8 cellular contexts compared by ENCODE assay signal in genomic region chr2:112481050-112481527, GRCh38. TPM values are rescaled to one million over a fixed set of nuclear protein-coding genes. Genes with fewer than 3 reads are reported as not detected.
DNase-seq lines count a peak whose midpoint lies in the region; ATAC-seq and TF ChIP-seq lines count a peak whose summit lies in the region.

No MANE protein-coding gene starts in this region.

- H3K27ac ChIP-seq in right lobe of liver, result peak overlapping the region; percentile 48 to 71 (median 68)

- H3K27me3 ChIP-seq in BE2C, result no peaks in the 10 kb centered on the region
- no peaks in the 10 kb centered on the region for H3K27me3 ChIP-seq in right lobe of liver

- TF ChIP-seq CTCF in BE2C (IDR thresholded peaks at IDR 0.05; ENCODE audit: low read depth, low read length) (peak; percentile 61), right lobe of liver (IDR thresholded peaks at IDR 0.05) (peak; percentile 62 to 77 (median 75))

- DNase-seq in BE2C (peak; percentile 81), NCI-H69 (lab: John Stamatoyannopoulos, UW) (peak; percentile 82), dermis blood vessel endothelial cell (peak; percentile 90), right lobe of liver (peak; percentile 86 to 91 (median 88))
- peak; percentile 81 for DNase-seq in activated CD4-positive, alpha-beta T cell treated with anti-CD3 and anti-CD28 coated beads, Interleukin-2, amount 50 U/mL, for 1 hour
- DNase-seq in stimulated activated CD4-positive, alpha-beta T cell treated with anti-CD3 and anti-CD28 coated beads, Interleukin-4, amount 100 ng/mL, for 24 hours, result peak; percentile 87

- H3K4me1 ChIP-seq in BE2C, result no peaks in the 10 kb centered on the region
- H3K4me1 ChIP-seq in right lobe of liver, result peaks cover 0 to 10% (median 0%) of the 10 kb centered on the region in 4 donors

- intact Hi-C loops in right lobe of liver (cut with DNase I), result loop anchor here in 1 of 2 donors (10.0 kb wide), 1 partner anchor 94 kb away; no protein-coding TSS in a partner anchor

- H3K36me3 ChIP-seq in BE2C (peaks cover 7% of the 10 kb centered on the region), right lobe of liver (no peaks in the 10 kb centered on the region)

- 0% methylated on average over 11 of the region's 19 CpGs for WGBS in right lobe of liver (ENCODE audit: insufficient coverage, low coverage, low lambda C conversion rate, missing lambda C conversion rate)

- H3K4me3 ChIP-seq in BE2C (ENCODE audit: low read depth, low read length) (peak overlapping the region; percentile 71), right lobe of liver (peak overlapping the region; percentile 67 to 80 (median 71))

- ATAC-seq in HG03432 (IDR thresholded peaks at IDR 0.05; ENCODE audit: unreplicated experiment) (peak; percentile 75), right lobe of liver (peak; percentile 87 to 91 (median 88))

- TF ChIP-seq POLR2A in GM19193 (IDR thresholded peaks at IDR 0.05; ENCODE audit: extremely low read depth, insufficient read depth, insufficient read length) (peak; percentile 31), right lobe of liver (IDR thresholded peaks at IDR 0.05) (no peak)

- H3K9me3 ChIP-seq in BE2C, result no peaks in the 10 kb centered on the region
- H3K9me3 ChIP-seq in right lobe of liver, result no peaks in the 10 kb centered on the region

RNA-seq across cellular contexts. Expression of gene TTL, which starts 0.9 kb away (rescaled TPM):
- polyA plus RNA-seq in BE2C (2012; ENCODE audit: insufficient read depth, insufficient read length, low read depth), result 25.9 TPM
- 20.8 and 27.6 TPM in 2 replicates for total RNA-seq in dermis blood vessel endothelial cell
- total RNA-seq in right lobe of liver, result 10 to 100 TPM in 5 of 6 experiments, 1 to 10 TPM in 1; 8.1 to 29.6 (median 15.6) TPM

RNA-seq across cellular contexts. Expression of gene RGPD8, which starts 47.6 kb away (rescaled TPM):
- polyA plus RNA-seq in BE2C (2012; ENCODE audit: insufficient read depth, insufficient read length, low read depth), result not detected
- total RNA-seq in dermis blood vessel endothelial cell (10.5 and 16.2 TPM in 2 replicates), right lobe of liver (1 to 10 TPM; 5.1 to 9.3 (median 7.0) TPM)

Comparison
In these comparisons a context has a peak if more than half of its experiments do, and no peak if none do; other contexts are left out.
1. Peak in every context shown above with its lines: DNase-seq, ATAC-seq, H3K4me3 ChIP-seq and H3K27ac ChIP-seq.